1 cellular context compared by ENCODE assay signal in the genomic region with DNA sequence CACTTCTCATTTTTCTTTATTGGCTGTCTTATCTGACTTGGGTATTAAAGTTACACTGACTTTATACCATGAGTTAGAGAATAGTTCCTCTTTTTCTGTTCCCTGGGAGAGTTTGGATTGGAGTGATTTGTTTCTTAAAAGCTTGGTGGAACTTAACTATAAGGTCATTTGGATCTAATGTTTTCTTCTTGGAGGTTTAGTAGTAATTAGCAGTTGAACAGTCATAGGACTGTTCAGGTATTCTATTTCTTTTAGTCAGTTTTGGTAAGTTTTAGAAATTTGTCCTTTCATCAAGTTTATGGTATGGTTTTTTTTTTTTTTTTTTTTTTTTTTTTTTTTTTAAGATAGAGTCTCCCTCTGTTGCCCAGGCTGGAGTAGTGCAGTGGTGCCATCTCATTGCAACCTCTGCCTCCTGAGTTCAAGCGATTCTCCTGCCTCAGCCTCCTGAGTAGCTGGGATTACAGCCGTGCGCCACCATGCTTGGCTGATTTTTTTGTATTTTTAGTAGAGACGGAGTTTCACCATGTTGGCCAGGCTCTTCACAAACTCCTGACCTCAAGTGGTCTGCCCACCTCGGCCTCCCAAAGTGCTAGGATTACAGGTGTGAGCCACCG.
TF ChIP-seq lines count a peak whose summit lies in the region.

No MANE protein-coding gene starts in this region.

TF ChIP-seq in K562, 482 proteins besides CTCF, POLR2A, EP300 and RAD21 (continued from another document):
- TF ChIP-seq, protein P1, sequence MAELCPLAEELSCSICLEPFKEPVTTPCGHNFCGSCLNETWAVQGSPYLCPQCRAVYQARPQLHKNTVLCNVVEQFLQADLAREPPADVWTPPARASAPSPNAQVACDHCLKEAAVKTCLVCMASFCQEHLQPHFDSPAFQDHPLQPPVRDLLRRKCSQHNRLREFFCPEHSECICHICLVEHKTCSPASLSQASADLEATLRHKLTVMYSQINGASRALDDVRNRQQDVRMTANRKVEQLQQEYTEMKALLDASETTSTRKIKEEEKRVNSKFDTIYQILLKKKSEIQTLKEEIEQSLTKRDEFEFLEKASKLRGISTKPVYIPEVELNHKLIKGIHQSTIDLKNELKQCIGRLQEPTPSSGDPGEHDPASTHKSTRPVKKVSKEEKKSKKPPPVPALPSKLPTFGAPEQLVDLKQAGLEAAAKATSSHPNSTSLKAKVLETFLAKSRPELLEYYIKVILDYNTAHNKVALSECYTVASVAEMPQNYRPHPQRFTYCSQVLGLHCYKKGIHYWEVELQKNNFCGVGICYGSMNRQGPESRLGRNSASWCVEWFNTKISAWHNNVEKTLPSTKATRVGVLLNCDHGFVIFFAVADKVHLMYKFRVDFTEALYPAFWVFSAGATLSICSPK (IDR thresholded peaks at IDR 0.05; ENCODE audit: borderline replicate concordance): no peak
- TF ChIP-seq UBTF (IDR thresholded peaks at IDR 0.05; ENCODE audit: borderline replicate concordance in 1 of 2, low read depth in 2 of 2, low read length in 2 of 2) (no peak), TFE3 (CRISPR knock-in tag; IDR thresholded peaks at IDR 0.05) (no peak), FOXK2 (conservative IDR thresholded peaks at IDR 0.05 in 1 of 2, IDR thresholded peaks at IDR 0.05 in 1 of 2; ENCODE audit: low read depth in 2 of 2) (peak in 1 of 2 experiments; percentile 17; a peak in 1 of 4 replicates), ARNT (IDR thresholded peaks at IDR 0.05) (0 out of 4 replicates have a peak, but pooled peaks of 1 of the 2 experiments have one; percentile 25), ZNF140 (CRISPR knock-in tag; IDR thresholded peaks at IDR 0.05) (no peak), CREBBP (IDR thresholded peaks at IDR 0.05; ENCODE audit: low read depth, low read length) (no peak), RERE (CRISPR knock-in tag; IDR thresholded peaks at IDR 0.05; ENCODE audit: borderline replicate concordance) (no peak), ASH1L (IDR thresholded peaks at IDR 0.05; ENCODE audit: borderline replicate concordance, low read depth, partially characterized antibody) (no peak), AFF1 (IDR thresholded peaks at IDR 0.05; ENCODE audit: low read depth in 1 of 2, partially characterized antibody in 2 of 2) (no peak), SNIP1 (IDR thresholded peaks at IDR 0.05; ENCODE audit: low read depth) (no peak), CC2D1A (IDR thresholded peaks at IDR 0.05) (peak; percentile 66), ZNF589 (CRISPR knock-in tag; IDR thresholded peaks at IDR 0.05; ENCODE audit: low read depth) (no peak), HDGF (IDR thresholded peaks at IDR 0.05) (0 out of 2 replicates have a peak, but pooled peaks have one; percentile 55), FOXK1 (CRISPR knock-in tag; IDR thresholded peaks at IDR 0.05; ENCODE audit: borderline replicate concordance) (no peak), ZNF766 (CRISPR knock-in tag; conservative IDR thresholded peaks at IDR 0.05) (0 out of 2 replicates have a peak, but pooled peaks have one; percentile 40), CCAR2 (IDR thresholded peaks at IDR 0.05; ENCODE audit: low read depth, low read length) (no peak)
